1 cellular context compared by ENCODE assay signal in genomic region chr7:2688409-2689342, GRCh38.
TF ChIP-seq lines count a peak whose summit lies in the region.

No MANE protein-coding gene starts in this region.

TF ChIP-seq in GM12878, 131 proteins besides CTCF, POLR2A, EP300 and RAD21 (continued from another document):
- TF ChIP-seq ZBTB11 (CRISPR knock-in tag; IDR thresholded peaks at IDR 0.05) (no peak), GABPA (IDR thresholded peaks at IDR 0.05; ENCODE audit: low read depth) (no peak; the same call in 1 of the 2 replicates), JUND (IDR thresholded peaks at IDR 0.05; ENCODE audit: low read depth, low read length) (no peak), CHD1 (IDR thresholded peaks at IDR 0.05; ENCODE audit: low read depth, low read length) (no peak), E4F1 (IDR thresholded peaks at IDR 0.05; ENCODE audit: borderline replicate concordance, partially characterized antibody) (no peak), IKZF1 (conservative IDR thresholded peaks at IDR 0.05) (peak; percentile 89), ZBED1 (IDR thresholded peaks at IDR 0.05; ENCODE audit: borderline replicate concordance) (peak; percentile 28; the same call in 1 of the 2 replicates)
